16 cellular contexts compared by ENCODE assay signal in genomic region chr5:882253-883185, GRCh38. TPM values are rescaled to one million over a fixed set of nuclear protein-coding genes. Genes with fewer than 3 reads are reported as not detected.
A peak's percentile ranks its signal among the peaks of the same experiment; 100 is the strongest.
DNase-seq lines count a peak whose midpoint lies in the region; ATAC-seq and TF ChIP-seq lines count a peak whose summit lies in the region.
"Had no signal": no experiment of that assay in that cellular context is flagged by ENCODE, and none has a peak within 500 bp of the region (broad histone marks: within the 10 kb centered on the region; RNA-seq: fewer than 3 reads in every experiment).

No MANE protein-coding gene starts in this region.

- peak overlapping the region; percentile 43 for H3K27ac Mint-ChIP-seq in activated naive CD4-positive, alpha-beta T cell treated with anti-CD3 and anti-CD28 coated beads for 36 hours
- H3K27ac Mint-ChIP-seq in activated CD8-positive, alpha-beta T cell treated with anti-CD3 and anti-CD28 coated beads for 36 hours = peak overlapping the region; percentile 77
- H3K27ac Mint-ChIP-seq in immature natural killer cell (peak overlapping the region; percentile 75 to 96 (median 83)), type B pancreatic cell (peak overlapping the region; percentile 68)
- H3K27ac Mint-ChIP-seq: brain had no signal

- no peak overlapping the region for H3K27ac ChIP-seq in coronary artery
- H3K27ac ChIP-seq: psoas muscle, SK-N-MC, thoracic aorta had no signal

- ATAC-seq in activated CD8-positive, alpha-beta T cell treated with anti-CD3 and anti-CD28 coated beads for 36 hours = no peak
- ATAC-seq: left colon, psoas muscle had no signal

- H3K27me3 Mint-ChIP-seq in activated naive CD4-positive, alpha-beta T cell treated with anti-CD3 and anti-CD28 coated beads for 36 hours (ENCODE audit: low read depth) = no peaks in the 10 kb centered on the region
- H3K27me3 Mint-ChIP-seq in activated CD8-positive, alpha-beta T cell treated with anti-CD3 and anti-CD28 coated beads for 36 hours = no peaks in the 10 kb centered on the region
- H3K27me3 Mint-ChIP-seq in immature natural killer cell (ENCODE audit: low read depth in 3 of 3) = peaks cover 16 to 23% (median 20%) of the 10 kb centered on the region in 3 donors
- H3K27me3 Mint-ChIP-seq in type B pancreatic cell = no peaks in the 10 kb centered on the region
- H3K27me3 Mint-ChIP-seq: brain had no signal

- intact Hi-C loops in activated naive CD4-positive, alpha-beta T cell treated with anti-CD3 and anti-CD28 coated beads for 36 hours (cut with micrococcal nuclease) = no loop called here
- intact Hi-C loops in activated CD8-positive, alpha-beta T cell treated with anti-CD3 and anti-CD28 coated beads for 36 hours (cut with micrococcal nuclease) = no loop called here

- DNase-seq in activated naive CD4-positive, alpha-beta T cell treated with anti-CD3 and anti-CD28 coated beads for 36 hours = no peak
- DNase-seq in activated naive CD4-positive, alpha-beta T cell (lab: John Stamatoyannopoulos, UW) = no peak
- DNase-seq in activated CD8-positive, alpha-beta T cell treated with anti-CD3 and anti-CD28 coated beads for 36 hours = no peak
- peak; percentile 9 to 28 (median 15) for DNase-seq in immature natural killer cell
- no peak for DNase-seq in type B pancreatic cell (ENCODE audit: extremely low spot score, unreplicated experiment)
- DNase-seq in GM20000 (ENCODE audit: low spot score) = no peak
- DNase-seq in coronary artery (ENCODE audit: low spot score) = no peak
- no peak for DNase-seq in GM10248 (ENCODE audit: extremely low spot score)
- DNase-seq: GDM1, left colon, NCI-H1930, NCI-H510A treated with DMSO at 0.1 percent for 48 hours, psoas muscle had no signal

- H3K36me3 Mint-ChIP-seq in activated naive CD4-positive, alpha-beta T cell treated with anti-CD3 and anti-CD28 coated beads for 36 hours (ENCODE audit: low read depth) = peaks cover 62% of the 10 kb centered on the region
- H3K36me3 Mint-ChIP-seq in activated CD8-positive, alpha-beta T cell treated with anti-CD3 and anti-CD28 coated beads for 36 hours (ENCODE audit: low read depth) = peaks cover 70% of the 10 kb centered on the region
- H3K36me3 Mint-ChIP-seq in immature natural killer cell = peaks cover 38 to 61% (median 43%) of the 10 kb centered on the region in 3 donors
- peaks cover 24% of the 10 kb centered on the region for H3K36me3 Mint-ChIP-seq in type B pancreatic cell

- TF ChIP-seq CTCF in activated CD8-positive, alpha-beta T cell treated with anti-CD3 and anti-CD28 coated beads for 36 hours (IDR thresholded peaks at IDR 0.05) = no peak
- TF ChIP-seq CTCF in type B pancreatic cell (conservative IDR thresholded peaks at IDR 0.05) (no peak), GM20000 (IDR thresholded peaks at IDR 0.05; ENCODE audit: extremely low read depth, missing control alignments) (no peak), coronary artery (IDR thresholded peaks at IDR 0.05) (no peak), GM10248 (IDR thresholded peaks at IDR 0.05; ENCODE audit: control extremely low read depth, extremely low read depth, low read depth, missing control alignments) (no peak)

- peak overlapping the region; percentile 10 for H3K4me3 Mint-ChIP-seq in activated naive CD4-positive, alpha-beta T cell treated with anti-CD3 and anti-CD28 coated beads for 36 hours
- H3K4me3 Mint-ChIP-seq in activated CD8-positive, alpha-beta T cell treated with anti-CD3 and anti-CD28 coated beads for 36 hours = peak overlapping the region; percentile 31
- H3K4me3 Mint-ChIP-seq in immature natural killer cell (peak overlapping the region; percentile 14 to 80 (median 37)), type B pancreatic cell (no peak overlapping the region)
- H3K4me3 Mint-ChIP-seq: brain had no signal

- no peak overlapping the region for H3K4me3 ChIP-seq in coronary artery
- H3K4me3 ChIP-seq: psoas muscle, SK-N-MC, thoracic aorta had no signal

- H3K4me1 Mint-ChIP-seq in activated naive CD4-positive, alpha-beta T cell treated with anti-CD3 and anti-CD28 coated beads for 36 hours (ENCODE audit: low read depth) = peaks cover 21% of the 10 kb centered on the region
- H3K4me1 Mint-ChIP-seq in activated CD8-positive, alpha-beta T cell treated with anti-CD3 and anti-CD28 coated beads for 36 hours (ENCODE audit: low read depth) = peaks cover 16% of the 10 kb centered on the region
- H3K4me1 Mint-ChIP-seq in immature natural killer cell (peaks cover 20 to 34% of the 10 kb centered on the region in 2 donors), type B pancreatic cell (ENCODE audit: unreplicated experiment) (no peaks in the 10 kb centered on the region)
- H3K4me1 Mint-ChIP-seq: brain had no signal

- CTCF ChIA-PET in activated naive CD4-positive, alpha-beta T cell treated with anti-CD3 and anti-CD28 coated beads for 36 hours (lab: Charles Lee) = no interaction called here
- CTCF ChIA-PET in activated CD8-positive, alpha-beta T cell treated with anti-CD3 and anti-CD28 coated beads for 36 hours (lab: Charles Lee) = no interaction called here
- CTCF ChIA-PET in GM10248 (lab: Yijun Ruan, JAX) = no interaction called here

- POLR2A ChIA-PET in activated CD8-positive, alpha-beta T cell treated with anti-CD3 and anti-CD28 coated beads for 36 hours (lab: Charles Lee) = no interaction called here
- POLR2A ChIA-PET in GM10248 (lab: Yijun Ruan, JAX) = no interaction called here

- H3K9me3 Mint-ChIP-seq in activated naive CD4-positive, alpha-beta T cell treated with anti-CD3 and anti-CD28 coated beads for 36 hours = no peaks in the 10 kb centered on the region
- H3K9me3 Mint-ChIP-seq in activated CD8-positive, alpha-beta T cell treated with anti-CD3 and anti-CD28 coated beads for 36 hours = peaks cover 7% of the 10 kb centered on the region
- peaks cover 0 to 13% (median 8%) of the 10 kb centered on the region in 6 donors for H3K9me3 Mint-ChIP-seq in immature natural killer cell
- H3K9me3 Mint-ChIP-seq in type B pancreatic cell = no peaks in the 10 kb centered on the region
- H3K9me3 Mint-ChIP-seq: brain had no signal

RNA-seq across cellular contexts. Expression of gene BRD9, which starts 10.1 kb away (rescaled TPM):
- 10 to 100 TPM; 42.4 to 45.4 TPM for total RNA-seq in activated naive CD4-positive, alpha-beta T cell treated with anti-CD3 and anti-CD28 coated beads for 36 hours
- 10 to 100 TPM; 46.6 to 51.7 TPM for total RNA-seq in activated CD8-positive, alpha-beta T cell treated with anti-CD3 and anti-CD28 coated beads for 36 hours
- 10 to 100 TPM in 2 of 3 donors, 1 to 10 TPM in 1; 7.5 to 16.6 (median 16.4) TPM for polyA plus RNA-seq in immature natural killer cell
- 38.2 and 55.6 TPM in 2 replicates for total RNA-seq in type B pancreatic cell (ENCODE audit: low replicate concordance)

RNA-seq across cellular contexts. Expression of gene TRIP13, which starts 10.2 kb away (rescaled TPM):
- total RNA-seq in activated naive CD4-positive, alpha-beta T cell treated with anti-CD3 and anti-CD28 coated beads for 36 hours = 10 to 100 TPM; 24.0 to 29.9 TPM
- 10 to 100 TPM; 31.0 to 36.9 TPM for total RNA-seq in activated CD8-positive, alpha-beta T cell treated with anti-CD3 and anti-CD28 coated beads for 36 hours
- polyA plus RNA-seq in immature natural killer cell = 1 to 10 TPM in 1 of 3 donors, under 1 TPM in 2; 0.41 to 2.1 (median 0.72) TPM
- 9.3 and 18.2 TPM in 2 replicates for total RNA-seq in type B pancreatic cell (ENCODE audit: low replicate concordance)

RNA-seq across cellular contexts. Expression of gene ZDHHC11, which starts 31.7 kb away (rescaled TPM):
- 1 to 10 TPM; 3.6 TPM for total RNA-seq in activated naive CD4-positive, alpha-beta T cell treated with anti-CD3 and anti-CD28 coated beads for 36 hours
- 1 to 10 TPM; 4.6 to 6.0 TPM for total RNA-seq in activated CD8-positive, alpha-beta T cell treated with anti-CD3 and anti-CD28 coated beads for 36 hours
- polyA plus RNA-seq in immature natural killer cell = not detected
- 20.8 and 27.5 TPM in 2 replicates for total RNA-seq in type B pancreatic cell (ENCODE audit: low replicate concordance)

Comparison
In these comparisons a context has a peak if more than half of its experiments do, and no peak if none do; other contexts are left out.
1. DNase-seq: peak in immature natural killer cell (3 of 3); none in activated naive CD4-positive, alpha-beta T cell treated with anti-CD3 and anti-CD28 coated beads for 36 hours (single experiment), activated naive CD4-positive, alpha-beta T cell (0 of 4), activated CD8-positive, alpha-beta T cell treated with anti-CD3 and anti-CD28 coated beads for 36 hours (single experiment), type B pancreatic cell (single experiment), GM20000 (single experiment), coronary artery (single experiment) and GM10248 (single experiment).
2. Peak in every context shown above with its lines, with median percentiles within 50 percentile points of each other: H3K27ac Mint-ChIP-seq.